17 cellular contexts compared by ENCODE assay signal in the genomic region with DNA sequence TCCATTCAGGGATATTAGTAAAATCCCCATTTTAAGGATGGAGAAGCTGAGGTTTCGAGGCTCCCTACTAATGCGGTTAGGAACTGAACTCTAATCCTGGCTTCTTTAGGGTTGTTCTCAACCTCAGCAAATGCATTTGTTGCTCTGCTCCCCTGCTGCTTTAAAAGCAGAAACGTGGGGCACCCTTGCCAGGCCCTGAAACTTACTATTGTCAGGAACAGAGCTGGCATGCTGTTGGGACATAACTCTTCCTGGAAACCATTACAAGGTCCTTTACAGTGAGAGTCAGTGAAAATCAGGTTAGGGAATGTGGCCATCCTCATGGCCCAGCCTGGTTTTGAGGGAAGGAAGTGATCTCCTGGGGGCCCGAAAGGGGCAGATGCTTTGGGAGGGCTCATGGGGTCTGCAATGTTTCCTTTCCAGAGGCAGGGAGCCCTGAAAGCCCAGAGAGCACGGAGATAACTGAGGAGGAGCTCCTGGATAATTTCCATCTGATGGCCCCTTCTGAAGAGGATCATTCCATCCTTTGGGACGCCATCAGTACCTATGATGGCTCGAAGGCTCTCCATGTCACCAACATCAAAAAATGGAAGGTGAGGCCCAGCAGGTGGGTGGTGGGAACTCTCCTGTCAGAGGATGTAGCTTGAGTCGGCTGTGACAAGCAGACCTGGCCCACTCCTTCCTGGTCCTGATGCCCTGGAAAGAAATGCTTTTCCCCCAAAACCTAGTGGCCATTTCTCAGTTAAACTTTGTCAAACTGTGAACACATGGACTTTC. TPM values are rescaled to one million over a fixed set of nuclear protein-coding genes. Genes with fewer than 3 reads are reported as not detected.
DNase-seq lines count a peak whose midpoint lies in the region; ATAC-seq, FAIRE-seq and TF ChIP-seq lines count a peak whose summit lies in the region.
"Had no signal": no experiment of that assay in that cellular context is flagged by ENCODE, and none has a peak within 500 bp of the region (broad histone marks: within the 10 kb centered on the region; RNA-seq: fewer than 3 reads in every experiment).

No MANE protein-coding gene starts in this region.

- TF ChIP-seq CTCF in GM12873 (IDR thresholded peaks at IDR 0.05; ENCODE audit: insufficient read depth, low read depth, low read length, missing control alignments), result peak; percentile 2
- no peak for TF ChIP-seq CTCF in HCT116 (IDR thresholded peaks at IDR 0.05 in 2 of 3, conservative IDR thresholded peaks at IDR 0.05 in 1 of 3; ENCODE audit: borderline replicate concordance in 1 of 3, insufficient read depth in 1 of 3, low read depth in 2 of 3, low read length in 2 of 3)
- TF ChIP-seq CTCF in coronary artery (IDR thresholded peaks at IDR 0.05), result no peak
- no peak for TF ChIP-seq CTCF in HepG2 (CRISPR knock-in tag; IDR thresholded peaks at IDR 0.05)

- H3K27me3 ChIP-seq in HCT116 (ENCODE audit: insufficient read depth, low read length) (no peaks in the 10 kb centered on the region), HepG2 (ENCODE audit: control insufficient read depth in 1 of 2, insufficient read depth in 2 of 2, low read length in 2 of 2) (no peaks in the 10 kb centered on the region; a peak in 1 of 5 replicates)

- H3K9me3 ChIP-seq in HCT116 (ENCODE audit: control insufficient read depth in 1 of 2, insufficient read depth in 1 of 2, low read depth in 1 of 2, low read length in 2 of 2), result no peaks in the 10 kb centered on the region
- no peaks in the 10 kb centered on the region for H3K9me3 ChIP-seq in HepG2 (ENCODE audit: low read length)
- H3K9me3 ChIP-seq: Caco-2, HAP-1 had no signal

- no peak overlapping the region for H3K4me2 ChIP-seq in HCT116 (ENCODE audit: low read length)
- H3K4me2 ChIP-seq in HepG2 (ENCODE audit: low read depth, low read length), result peak overlapping the region; percentile 98

- 75% methylated on average over 5 of the region's 8 CpGs for WGBS in HepG2 (ENCODE audit: low lambda C conversion rate)

- peaks cover 2% of the 10 kb centered on the region for H3K36me3 Mint-ChIP-seq in effector memory CD8-positive, alpha-beta T cell (ENCODE audit: insufficient read depth)

- ATAC-seq in HCT116 (no peak), HepG2 (no peak), GM19395 (IDR thresholded peaks at IDR 0.05; ENCODE audit: unreplicated experiment) (no peak)
- ATAC-seq in effector memory CD8-positive, alpha-beta T cell (replicated peaks), result no peak
- ATAC-seq: K562 had no signal

- no peaks in the 10 kb centered on the region for H3K9me3 Mint-ChIP-seq in effector memory CD8-positive, alpha-beta T cell
- H3K9me3 Mint-ChIP-seq: CD4-positive, alpha-beta T cell had no signal

- no peak for FAIRE-seq in HepG2 (lab: Jason Lieb, UNC)
- FAIRE-seq: D721Med had no signal

- H3K4me3 ChIP-seq in HCT116 (replicated peaks in 1 of 2; ENCODE audit: low read depth in 1 of 2, low read length in 2 of 2) (no peak overlapping the region), coronary artery (no peak overlapping the region), HepG2 (replicated peaks in 1 of 3; ENCODE audit: insufficient read depth in 1 of 3, low read depth in 2 of 3, low read length in 3 of 3) (peak overlapping the region; percentile 61 to 89 (median 84))
- H3K4me3 ChIP-seq: HAP-1, K562 had no signal

- H2AFZ ChIP-seq in HCT116 (ENCODE audit: low read depth, low read length, poor library complexity, severe bottlenecking) (peak overlapping the region; percentile 55), HepG2 (ENCODE audit: low read length) (no peak overlapping the region)

- H3K27ac Mint-ChIP-seq in effector memory CD8-positive, alpha-beta T cell, result no peak overlapping the region
- H3K27ac Mint-ChIP-seq: CD4-positive, alpha-beta T cell had no signal

- H4K20me1 ChIP-seq in HCT116 (ENCODE audit: insufficient read depth), result no peaks in the 10 kb centered on the region
- H4K20me1 ChIP-seq in HepG2 (ENCODE audit: insufficient read depth, low read length), result peaks cover 40% of the 10 kb centered on the region

- no TSS peak for BruUV-seq in HCT116 (replicated peaks; lab: Mats Ljungman, UMichigan)
- no TSS peak for BruUV-seq in HepG2 (replicated peaks; lab: Mats Ljungman, UMichigan)

- TF ChIP-seq POLR2A in HCT116 (IDR thresholded peaks at IDR 0.05; ENCODE audit: borderline replicate concordance, extremely low read depth, insufficient read depth, insufficient read length) (no peak), HepG2 (IDR thresholded peaks at IDR 0.05; ENCODE audit: insufficient read depth in 1 of 2, low read depth in 2 of 2, low read length in 2 of 2) (peak in 1 of 2 experiments; percentile 0; a peak in 1 of 4 replicates)

- H3K4me3 Mint-ChIP-seq in effector memory CD8-positive, alpha-beta T cell, result no peak overlapping the region
- H3K4me3 Mint-ChIP-seq: CD4-positive, alpha-beta T cell had no signal

- H3K9ac ChIP-seq in HCT116 (ENCODE audit: low read length) (no peak overlapping the region), HepG2 (ENCODE audit: insufficient read depth, low read depth, low read length) (peak overlapping the region; percentile 95)

- H3K79me2 ChIP-seq in HCT116 (ENCODE audit: insufficient read depth, low read length) (no peaks in the 10 kb centered on the region), HepG2 (ENCODE audit: insufficient read depth, low read length) (peaks cover 12% of the 10 kb centered on the region)

- POLR2A ChIA-PET in HCT116 (lab: Charles Lee) (no interaction called here), HepG2 (lab: Yijun Ruan, JAX) (interaction anchor here (0.9 to 7.2 kb wide), 6 partner anchors 9 to 1896 kb away, joined by 3 to 118 read pairs (median 26); a partner anchor contains a TSS)

- RAD21 ChIA-PET in HCT116 (lab: Charles Lee; ENCODE audit: low non-redundant PET in 1 of 2, low total read pairs in 2 of 2, uncharacterized antibody in 2 of 2, unreplicated experiment in 2 of 2), result no interaction called here

- H3K36me3 ChIP-seq in HCT116 (ENCODE audit: control insufficient read depth in 1 of 2, insufficient read depth in 2 of 2, low read length in 2 of 2) (no peaks in the 10 kb centered on the region), HepG2 (replicated peaks in 1 of 2; ENCODE audit: control insufficient read depth in 1 of 2, insufficient read depth in 2 of 2, low read length in 2 of 2) (peaks cover 0 to 19% of the 10 kb centered on the region in 2 experiments; a peak in 4 of 5 replicates)
- H3K36me3 ChIP-seq: HAP-1 had no signal

- H3K27me3 Mint-ChIP-seq in effector memory CD8-positive, alpha-beta T cell, result peaks cover 58 to 94% of the 10 kb centered on the region in 2 donors

- no peak overlapping the region for H3K27ac ChIP-seq in HCT116 (ENCODE audit: low read depth, low read length)
- H3K27ac ChIP-seq in coronary artery, result no peak overlapping the region
- H3K27ac ChIP-seq in HepG2 (ENCODE audit: extremely low read length, insufficient read depth, low read length), result peak overlapping the region; percentile 99
- H3K27ac ChIP-seq: C4-2B had no signal

- H3K4me1 ChIP-seq in HCT116 (ENCODE audit: control insufficient read depth in 1 of 2, insufficient read depth in 2 of 2, low read length in 2 of 2), result peaks cover 6 to 7% of the 10 kb centered on the region in 2 experiments
- H3K4me1 ChIP-seq in HepG2 (ENCODE audit: insufficient read depth, low read length), result peaks cover 73% of the 10 kb centered on the region
- H3K4me1 ChIP-seq: Caco-2, HAP-1 had no signal

- no peak for TF ChIP-seq RAD21 in HCT116 (IDR thresholded peaks at IDR 0.05; ENCODE audit: low read depth)
- TF ChIP-seq RAD21 in HepG2 (CRISPR knock-in tag; IDR thresholded peaks at IDR 0.05), result no peak

- TF ChIP-seq EP300 in HepG2 (IDR thresholded peaks at IDR 0.05; ENCODE audit: low read depth in 2 of 2, low read length in 2 of 2) (no peak), HepG2 (CRISPR knock-in tag; IDR thresholded peaks at IDR 0.05; ENCODE audit: borderline replicate concordance) (no peak)

- H3K4me1 Mint-ChIP-seq in effector memory CD8-positive, alpha-beta T cell (ENCODE audit: low read depth in 2 of 2), result no peaks in the 10 kb centered on the region

- CTCF ChIA-PET in HCT116 (lab: Charles Lee), result interaction anchor here (0.7 to 1.0 kb wide), 3 partner anchors 18 to 1290 kb away, joined by 3 to 4 read pairs (median 3); no protein-coding TSS in a partner anchor
- CTCF ChIA-PET in HepG2 (lab: Yijun Ruan, JAX; ENCODE audit: low intra/inter-chr PET ratio, low total read pairs), result interaction anchor here (0.8 to 1.9 kb wide), 3 partner anchors 18 to 27 kb away, joined by 3 to 11 read pairs (median 4); a partner anchor contains a TSS

- intact Hi-C loops in HCT116 (cut with micrococcal nuclease), result loop anchor here (10.0 kb wide), 1 partner anchor 1284 kb away; no protein-coding TSS in a partner anchor
- intact Hi-C loops in HepG2 (cut with micrococcal nuclease; ENCODE audit: unreplicated experiment), result no loop called here

- H3K9me2 ChIP-seq in HCT116 (ENCODE audit: insufficient read depth), result no peaks in the 10 kb centered on the region

- no peak for DNase-seq in HCT116 (ENCODE audit: low read depth, low spot score)
- peak; percentile 52 for DNase-seq in coronary artery (ENCODE audit: low spot score)
- DNase-seq in HepG2 (ENCODE audit: low spot score), result no peak
- no peak for DNase-seq in NK-92 (lab: John Stamatoyannopoulos, UW; ENCODE audit: unreplicated experiment)
- DNase-seq in effector memory CD8-positive, alpha-beta T cell, result no peak
- DNase-seq in occipital lobe (lab: John Stamatoyannopoulos, UW), result no peak
- DNase-seq: CD4-positive, alpha-beta T cell had no signal

- in situ Hi-C loops in HepG2 (cut with HindIII; ENCODE audit: extremely low pct_ligation_motif_present, low pct_unique_long_range_greater_than_20kb), result no loop called here

RNA-seq across cellular contexts. Expression of a gene that starts 2.0 kb away (rescaled TPM):
- total RNA-seq in HCT116 (2021; ENCODE audit: unreplicated experiment), result 0.20 TPM
- not detected in 2 replicates for polyA plus RNA-seq in HCT116 (2012)
- 2.8 and 5.4 TPM in 2 replicates for total RNA-seq in HepG2 (2016; rRNA removed; fragmentation: Illumina TruSeq; extraction: Trizol)
- 1.7 and 1.8 TPM in 2 replicates for total RNA-seq in HepG2 (2016; cell fraction: cytosol; rRNA removed; fragmentation: Illumina TruSeq; extraction: Trizol; ENCODE audit: low read depth)
- total RNA-seq in HepG2 (2016; cell fraction: insoluble cytoplasmic fraction; rRNA removed; fragmentation: Illumina TruSeq; extraction: Trizol), result 2.3 and 4.6 TPM in 2 replicates
- total RNA-seq in HepG2 (2016; cell fraction: membrane; rRNA removed; fragmentation: Illumina TruSeq; extraction: Trizol), result 2.0 and 3.0 TPM in 2 replicates
- 5.6 and 6.7 TPM in 2 replicates for total RNA-seq in HepG2 (2016; cell fraction: nucleus; rRNA removed; fragmentation: Illumina TruSeq; extraction: Trizol)
- polyA plus RNA-seq in HepG2 (2011; rRNA removed), result 885 and 989 TPM in 2 replicates
- 891 and 942 TPM in 2 replicates for polyA plus RNA-seq in HepG2 (2011; cell fraction: cytosol; rRNA removed)
- 894 and 1,114 TPM in 2 replicates for polyA plus RNA-seq in HepG2 (2011; cell fraction: nucleus; rRNA removed)
- 2,786 and 3,532 TPM in 2 replicates for polyA plus RNA-seq in HepG2 (2012)
- 2.6 and 3.7 TPM in 2 replicates for polyA plus RNA-seq in HepG2 (2016; cell fraction: cytosol; fragmentation: Illumina TruSeq; extraction: Trizol; ENCODE audit: low read depth)
- 3.0 and 3.5 TPM in 2 replicates for polyA plus RNA-seq in HepG2 (2016; cell fraction: insoluble cytoplasmic fraction; fragmentation: Illumina TruSeq; extraction: Trizol; ENCODE audit: low read depth)
- 3.3 and 3.5 TPM in 2 replicates for polyA plus RNA-seq in HepG2 (2016; cell fraction: membrane; fragmentation: Illumina TruSeq; extraction: Trizol; ENCODE audit: low read depth)
- 15.4 and 16.5 TPM in 2 replicates for polyA plus RNA-seq in HepG2 (2016; cell fraction: nucleus; fragmentation: Illumina TruSeq; extraction: Trizol; ENCODE audit: insufficient read depth, low read depth)
- 0.12 and 335 TPM in 2 replicates for polyA minus RNA-seq in HepG2 (2011; rRNA and poly(A)+ RNA removed; ENCODE audit: low replicate concordance)
- polyA minus RNA-seq in HepG2 (2011; cell fraction: cytosol; rRNA and poly(A)+ RNA removed), result 850 and 1,063 TPM in 2 replicates
- 152 and 215 TPM in 2 replicates for polyA minus RNA-seq in HepG2 (2011; cell fraction: nucleus; rRNA and poly(A)+ RNA removed)
- total RNA-seq in occipital lobe, result 0.31 TPM
- total RNA-seq: Caco-2; CD4-positive, alpha-beta T cell; H4; HT-29; K562 had no signal
- polyA plus RNA-seq: BJ, K562 had no signal

RNA-seq across cellular contexts. Expression of a gene that starts 17.4 kb away (rescaled TPM):
- total RNA-seq in HCT116 (2021; ENCODE audit: unreplicated experiment) (not detected), HepG2 (2016; rRNA removed; fragmentation: Illumina TruSeq; extraction: Trizol) (not detected in 2 replicates), occipital lobe (not detected)
- polyA plus RNA-seq in HCT116 (2012), result 0.01 TPM in 1 of 2 replicates, not detected in the other
- not detected in 2 replicates for total RNA-seq in HepG2 (2016; cell fraction: cytosol; rRNA removed; fragmentation: Illumina TruSeq; extraction: Trizol; ENCODE audit: low read depth)
- total RNA-seq in HepG2 (2016; cell fraction: insoluble cytoplasmic fraction; rRNA removed; fragmentation: Illumina TruSeq; extraction: Trizol), result not detected in 2 replicates
- not detected in 2 replicates for total RNA-seq in HepG2 (2016; cell fraction: membrane; rRNA removed; fragmentation: Illumina TruSeq; extraction: Trizol)
- total RNA-seq in HepG2 (2016; cell fraction: nucleus; rRNA removed; fragmentation: Illumina TruSeq; extraction: Trizol), result not detected in 2 replicates
- polyA plus RNA-seq in HepG2 (2011; rRNA removed), result 0.92 and 2.3 TPM in 2 replicates
- polyA plus RNA-seq in HepG2 (2011; cell fraction: cytosol; rRNA removed), result 0.56 and 1.3 TPM in 2 replicates
- 0.79 and 1.6 TPM in 2 replicates for polyA plus RNA-seq in HepG2 (2011; cell fraction: nucleus; rRNA removed)
- 1.8 and 2.3 TPM in 2 replicates for polyA plus RNA-seq in HepG2 (2012)
- polyA plus RNA-seq in HepG2 (2016; cell fraction: cytosol; fragmentation: Illumina TruSeq; extraction: Trizol; ENCODE audit: low read depth), result not detected in 2 replicates
- not detected in 2 replicates for polyA plus RNA-seq in HepG2 (2016; cell fraction: insoluble cytoplasmic fraction; fragmentation: Illumina TruSeq; extraction: Trizol; ENCODE audit: low read depth)
- not detected in 2 replicates for polyA plus RNA-seq in HepG2 (2016; cell fraction: membrane; fragmentation: Illumina TruSeq; extraction: Trizol; ENCODE audit: low read depth)
- not detected in 2 replicates for polyA plus RNA-seq in HepG2 (2016; cell fraction: nucleus; fragmentation: Illumina TruSeq; extraction: Trizol; ENCODE audit: insufficient read depth, low read depth)
- polyA minus RNA-seq in HepG2 (2011; rRNA and poly(A)+ RNA removed; ENCODE audit: low replicate concordance), result 0.34 TPM in 1 of 2 replicates, not detected in the other
- 0.35 and 0.59 TPM in 2 replicates for polyA minus RNA-seq in HepG2 (2011; cell fraction: cytosol; rRNA and poly(A)+ RNA removed)
- 0.26 and 0.75 TPM in 2 replicates for polyA minus RNA-seq in HepG2 (2011; cell fraction: nucleus; rRNA and poly(A)+ RNA removed)
- total RNA-seq: Caco-2; CD4-positive, alpha-beta T cell; HT-29; K562 had no signal
- polyA plus RNA-seq: BJ, K562 had no signal

RNA-seq across cellular contexts. Expression of a gene that starts 30.8 kb away (rescaled TPM):
- 4.1 TPM for total RNA-seq in HCT116 (2021; ENCODE audit: unreplicated experiment)
- polyA plus RNA-seq in HCT116 (2012), result 2.0 and 2.6 TPM in 2 replicates
- not detected in 2 replicates for total RNA-seq in HepG2 (2016; rRNA removed; fragmentation: Illumina TruSeq; extraction: Trizol)
- total RNA-seq in HepG2 (2016; cell fraction: cytosol; rRNA removed; fragmentation: Illumina TruSeq; extraction: Trizol; ENCODE audit: low read depth), result not detected in 2 replicates
- 0.04 TPM in 1 of 2 replicates, not detected in the other for total RNA-seq in HepG2 (2016; cell fraction: insoluble cytoplasmic fraction; rRNA removed; fragmentation: Illumina TruSeq; extraction: Trizol)
- not detected in 2 replicates for total RNA-seq in HepG2 (2016; cell fraction: membrane; rRNA removed; fragmentation: Illumina TruSeq; extraction: Trizol)
- total RNA-seq in HepG2 (2016; cell fraction: nucleus; rRNA removed; fragmentation: Illumina TruSeq; extraction: Trizol), result not detected in 2 replicates
- polyA plus RNA-seq in HepG2 (2011; rRNA removed), result 57.5 and 91.8 TPM in 2 replicates
- polyA plus RNA-seq in HepG2 (2011; cell fraction: cytosol; rRNA removed), result 49.1 and 87.6 TPM in 2 replicates
- polyA plus RNA-seq in HepG2 (2011; cell fraction: nucleus; rRNA removed), result 42.3 and 57.8 TPM in 2 replicates
- polyA plus RNA-seq in HepG2 (2012), result 261 and 275 TPM in 2 replicates
- not detected in 2 replicates for polyA plus RNA-seq in HepG2 (2016; cell fraction: cytosol; fragmentation: Illumina TruSeq; extraction: Trizol; ENCODE audit: low read depth)
- polyA plus RNA-seq in HepG2 (2016; cell fraction: insoluble cytoplasmic fraction; fragmentation: Illumina TruSeq; extraction: Trizol; ENCODE audit: low read depth), result 0.15 TPM in 1 of 2 replicates, not detected in the other
- not detected in 2 replicates for polyA plus RNA-seq in HepG2 (2016; cell fraction: membrane; fragmentation: Illumina TruSeq; extraction: Trizol; ENCODE audit: low read depth)
- 0.41 TPM in 1 of 2 replicates, not detected in the other for polyA plus RNA-seq in HepG2 (2016; cell fraction: nucleus; fragmentation: Illumina TruSeq; extraction: Trizol; ENCODE audit: insufficient read depth, low read depth)
- 32.4 and 48.2 TPM in 2 replicates for polyA minus RNA-seq in HepG2 (2011; rRNA and poly(A)+ RNA removed; ENCODE audit: low replicate concordance)
- 28.6 and 53.0 TPM in 2 replicates for polyA minus RNA-seq in HepG2 (2011; cell fraction: cytosol; rRNA and poly(A)+ RNA removed)
- polyA minus RNA-seq in HepG2 (2011; cell fraction: nucleus; rRNA and poly(A)+ RNA removed), result 15.1 and 33.7 TPM in 2 replicates
- 4.2 TPM for total RNA-seq in occipital lobe
- total RNA-seq: HT-29 had no signal

Comparison
In these comparisons a context has a peak if more than half of its experiments do, and no peak if none do; other contexts are left out.
1. H3K4me3 ChIP-seq: peak in HepG2 (3 of 3); none in HCT116 (0 of 2) and coronary artery (single experiment).